ENCODE assay signal across 8 cellular contexts in genomic region chr3:58167431-58168351, GRCh38. TPM values are rescaled to one million over a fixed set of nuclear protein-coding genes. Genes with fewer than 3 reads are reported as not detected.
DNase-seq lines count a peak whose midpoint lies in the region; ATAC-seq and TF ChIP-seq lines count a peak whose summit lies in the region.

No MANE protein-coding gene starts in this region.

- in situ Hi-C loops in Panc1 (cut with HindIII; ENCODE audit: low pct_unique_long_range_greater_than_20kb, low sequenced_read_pairs), result no loop called here

- POLR2A ChIA-PET in HEK293T (lab: Yijun Ruan, JAX), result interaction anchor here (0.6 kb wide), 1 partner anchor 104 kb away, joined by 3 read pairs; no protein-coding TSS in a partner anchor
- POLR2A ChIA-PET in Panc1 (lab: Charles Lee), result no interaction called here

- peak; percentile 61 for ATAC-seq in Panc1
- no peak for ATAC-seq in GM21423 (IDR thresholded peaks at IDR 0.05; ENCODE audit: unreplicated experiment)

- peak overlapping the region; percentile 45; the same call in 1 of the 2 replicates for H3K27ac ChIP-seq in Panc1 (ENCODE audit: low read length)

- TF ChIP-seq CTCF in Panc1 (IDR thresholded peaks at IDR 0.05), result peak; percentile 92

- intact Hi-C loops in Panc1 (cut with micrococcal nuclease; ENCODE audit: unreplicated experiment) (no loop called here), posterior cingulate gyrus (cut with DNase I) (no loop called here)

- peaks cover 39% of the 10 kb centered on the region for H3K4me1 ChIP-seq in Panc1 (ENCODE audit: control insufficient read depth, insufficient read depth, low read length)

- H3K4me3 ChIP-seq in Panc1 (ENCODE audit: low read depth in 2 of 2, low read length in 2 of 2), result no peak overlapping the region

- H3K36me3 ChIP-seq in Panc1 (ENCODE audit: control insufficient read depth, insufficient read depth, low read length), result peaks cover 8% of the 10 kb centered on the region

- peak; percentile 63 for DNase-seq in EL
- DNase-seq in HEK293T (ENCODE audit: extremely low spot score), result peak; percentile 82
- no peak for DNase-seq in Panc1 (ENCODE audit: low read depth, low spot score)
- peak; percentile 25 for DNase-seq in activated gamma-delta T cell treated with anti-CD3 and anti-CD28 coated beads, Interleukin-2, amount 50 U/mL, for 16 hours (ENCODE audit: low read depth)
- peak; percentile 77 for DNase-seq in germinal center (ENCODE audit: low spot score)
- DNase-seq in posterior cingulate gyrus, result peak; percentile 47 to 95 (median 71)
- no peak for DNase-seq in DMS153 (lab: John Stamatoyannopoulos, UW)

- no peaks in the 10 kb centered on the region for H3K27me3 ChIP-seq in Panc1 (ENCODE audit: control insufficient read depth, insufficient read depth, low read length)

- no TSS peak for BruUV-seq in Panc1 (replicated peaks; lab: Mats Ljungman, UMichigan)

- CTCF ChIA-PET in HEK293T (lab: Yijun Ruan, JAX), result interaction anchor here (0.6 to 2.1 kb wide), 10 partner anchors 10 to 439 kb away, joined by 3 to 14 read pairs (median 3); no protein-coding TSS in a partner anchor
- CTCF ChIA-PET in Panc1 (lab: Charles Lee), result interaction anchor here (1.0 kb wide), 1 partner anchor 173 kb away, joined by 5 read pairs; no protein-coding TSS in a partner anchor

- no peaks in the 10 kb centered on the region for H3K9me3 ChIP-seq in Panc1 (ENCODE audit: control insufficient read depth, insufficient read depth, low read depth, low read length)

TF ChIP-seq in HEK293T, 16 proteins besides CTCF, POLR2A, EP300 and RAD21:
- TF ChIP-seq ELF4 (IDR thresholded peaks at IDR 0.05) (no peak), FOXA1 (IDR thresholded peaks at IDR 0.05) (no peak), BHLHE40 (IDR thresholded peaks at IDR 0.05; ENCODE audit: borderline replicate concordance) (no peak), NFRKB (IDR thresholded peaks at IDR 0.05) (no peak)

RNA-seq across cellular contexts. Expression of gene DNASE1L3, which starts 43.1 kb away (rescaled TPM):
- total RNA-seq in Panc1 (2021; ENCODE audit: unreplicated experiment), result not detected
- polyA plus RNA-seq in Panc1 (2012; ENCODE audit: insufficient read length), result not detected

Comparison
In these comparisons a context has a peak if more than half of its experiments do, and no peak if none do; other contexts are left out.
1. DNase-seq: peak in EL (single experiment), HEK293T (single experiment), activated gamma-delta T cell treated with anti-CD3 and anti-CD28 coated beads, Interleukin-2, amount 50 U/mL, for 16 hours (single experiment), germinal center (single experiment) and posterior cingulate gyrus (10 of 10); none in Panc1 (single experiment) and DMS153 (single experiment).